In the genomic region with DNA sequence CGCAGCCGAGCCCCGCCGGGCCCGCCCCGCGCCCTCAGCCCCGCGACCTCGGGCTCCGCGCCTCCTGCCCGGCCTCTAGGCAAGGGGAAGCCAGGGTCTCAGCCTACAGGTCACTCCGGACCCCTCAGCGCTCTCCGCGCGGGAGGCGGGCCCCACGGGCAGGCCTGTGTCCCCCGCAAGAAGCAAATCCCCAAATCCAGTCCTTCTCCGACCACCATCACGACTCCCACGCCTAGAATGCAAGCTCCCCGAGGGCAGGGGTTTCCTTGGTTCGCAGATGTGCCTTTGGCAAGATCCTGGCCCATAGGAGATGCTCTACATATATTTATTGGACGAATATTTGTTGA, we compare ENCODE assay signal across 7 cellular contexts. TPM values are rescaled to one million over a fixed set of nuclear protein-coding genes. Genes with fewer than 3 reads are reported as not detected.
A peak's percentile ranks its signal among the peaks of the same experiment; 100 is the strongest.
DNase-seq lines count a peak whose midpoint lies in the region; ATAC-seq, FAIRE-seq and TF ChIP-seq lines count a peak whose summit lies in the region.

No MANE protein-coding gene starts in this region.

- H3K36me3 ChIP-seq in HUES64 (ENCODE audit: insufficient read depth, low read length) (peaks cover 22% of the 10 kb centered on the region), body of pancreas (replicated peaks in 1 of 2; ENCODE audit: insufficient read depth in 1 of 2, low read depth in 2 of 2) (peaks cover 0 to 4% of the 10 kb centered on the region in 2 donors), HepG2 (replicated peaks in 1 of 2; ENCODE audit: control insufficient read depth in 1 of 2, insufficient read depth in 2 of 2, low read length in 2 of 2) (no peaks in the 10 kb centered on the region), stomach smooth muscle (ENCODE audit: control insufficient read depth in 2 of 2, insufficient read depth in 2 of 2, low read length in 2 of 2) (peaks cover 8 to 17% of the 10 kb centered on the region in 2 donors)

- H3K9me3 ChIP-seq in HUES64 (ENCODE audit: insufficient read depth, low read depth, low read length) (peaks cover 13% of the 10 kb centered on the region), body of pancreas (no peaks in the 10 kb centered on the region), HepG2 (ENCODE audit: low read length) (peaks cover 17% of the 10 kb centered on the region; the same call in 1 of the 2 replicates), stomach smooth muscle (ENCODE audit: control insufficient read depth in 2 of 2, low read length in 2 of 2) (no peaks in the 10 kb centered on the region)

- TF ChIP-seq CTCF in body of pancreas (IDR thresholded peaks at IDR 0.05), result no peak
- TF ChIP-seq CTCF in HepG2 (CRISPR knock-in tag; IDR thresholded peaks at IDR 0.05), result no peak

- no peak for DNase-seq in body of pancreas
- no peak for DNase-seq in HepG2 (ENCODE audit: low spot score)
- no peak for DNase-seq in iPS-NIHi11 (ENCODE audit: low spot score)
- no peak for DNase-seq in NCI-H510A treated with DMSO at 0.1 percent for 48 hours (lab: John Stamatoyannopoulos, UW)

- no peak for FAIRE-seq in HepG2 (lab: Jason Lieb, UNC)

- in situ Hi-C loops in HepG2 (cut with HindIII; ENCODE audit: extremely low pct_ligation_motif_present, low pct_unique_long_range_greater_than_20kb), result no loop called here

- 11% methylated on average over 26 of the region's 27 CpGs for WGBS in HUES64
- WGBS in body of pancreas, 2 donors, result 16 to 39% methylated on average over 6 to 27 of the region's 27 CpGs
- 75% methylated on average over 4 of the region's 27 CpGs for WGBS in HepG2 (ENCODE audit: low lambda C conversion rate)

- no peaks in the 10 kb centered on the region for H4K20me1 ChIP-seq in HepG2 (ENCODE audit: insufficient read depth, low read length)

- H3K4me2 ChIP-seq in HepG2 (ENCODE audit: low read depth, low read length), result peak overlapping the region; percentile 78

- CTCF ChIA-PET in HepG2 (lab: Yijun Ruan, JAX; ENCODE audit: low intra/inter-chr PET ratio, low total read pairs), result no interaction called here

- TF ChIP-seq EP300 in HepG2 (IDR thresholded peaks at IDR 0.05; ENCODE audit: low read depth in 2 of 2, low read length in 2 of 2) (no peak), HepG2 (CRISPR knock-in tag; IDR thresholded peaks at IDR 0.05; ENCODE audit: borderline replicate concordance) (no peak)

- BruUV-seq in HepG2 (replicated peaks; lab: Mats Ljungman, UMichigan), result no TSS peak

- no peaks in the 10 kb centered on the region for H3K79me2 ChIP-seq in HepG2 (ENCODE audit: insufficient read depth, low read length)

- peak overlapping the region; percentile 63 for H3K4me3 ChIP-seq in HUES64 (ENCODE audit: low read length)
- peak overlapping the region in 1 of 2 donors; percentile 30 for H3K4me3 ChIP-seq in body of pancreas
- H3K4me3 ChIP-seq in HepG2 (replicated peaks in 1 of 3; ENCODE audit: insufficient read depth in 1 of 3, low read depth in 2 of 3, low read length in 3 of 3), result peak overlapping the region in 2 of 3 experiments; percentile 41 to 58; a peak in 4 of 6 replicates
- H3K4me3 ChIP-seq in stomach smooth muscle (ENCODE audit: low read length in 2 of 2), result peak overlapping the region; percentile 73 to 86

- intact Hi-C loops in body of pancreas (cut with DNase I), result no loop called here
- intact Hi-C loops in HepG2 (cut with micrococcal nuclease; ENCODE audit: unreplicated experiment), result no loop called here

- H3K9ac ChIP-seq in HUES64 (ENCODE audit: low read depth, low read length), result peak overlapping the region; percentile 75
- peak overlapping the region; percentile 34; the same call in 1 of the 2 replicates for H3K9ac ChIP-seq in HepG2 (ENCODE audit: insufficient read depth, low read depth, low read length)
- H3K9ac ChIP-seq in stomach smooth muscle (ENCODE audit: low read length in 2 of 2), result peak overlapping the region; percentile 89

- POLR2A ChIA-PET in HepG2 (lab: Yijun Ruan, JAX), result no interaction called here

- peaks cover 8% of the 10 kb centered on the region for H3K4me1 ChIP-seq in HUES64 (ENCODE audit: insufficient read depth, low read length)
- peaks cover 17% of the 10 kb centered on the region for H3K4me1 ChIP-seq in body of pancreas
- H3K4me1 ChIP-seq in HepG2 (ENCODE audit: insufficient read depth, low read length), result no peaks in the 10 kb centered on the region; the same call in 1 of the 2 replicates
- peaks cover 15% of the 10 kb centered on the region for H3K4me1 ChIP-seq in stomach smooth muscle (ENCODE audit: control insufficient read depth, insufficient read depth, low read length)

- TF ChIP-seq RAD21 in HepG2 (CRISPR knock-in tag; IDR thresholded peaks at IDR 0.05), result no peak

- TF ChIP-seq POLR2A in body of pancreas (IDR thresholded peaks at IDR 0.05) (no peak), HepG2 (IDR thresholded peaks at IDR 0.05; ENCODE audit: insufficient read depth in 1 of 2, low read depth in 2 of 2, low read length in 2 of 2) (no peak)

- H3K27me3 ChIP-seq in HUES64 (ENCODE audit: insufficient read depth, low read length) (peaks cover 20% of the 10 kb centered on the region), body of pancreas (no peaks in the 10 kb centered on the region), HepG2 (ENCODE audit: control insufficient read depth in 1 of 2, insufficient read depth in 2 of 2, low read length in 2 of 2) (peaks cover 0 to 12% of the 10 kb centered on the region in 2 experiments; a peak in 3 of 5 replicates), stomach smooth muscle (ENCODE audit: control insufficient read depth in 1 of 2, insufficient read depth in 2 of 2, low read length in 2 of 2) (no peaks in the 10 kb centered on the region)

- no peak for ATAC-seq in body of pancreas
- no peak for ATAC-seq in HepG2
- no peak for ATAC-seq in HG03565 (IDR thresholded peaks at IDR 0.05; ENCODE audit: unreplicated experiment)

- H3K27ac ChIP-seq in HUES64 (ENCODE audit: low read depth, low read length) (no peak overlapping the region; the same call in 1 of the 2 replicates), body of pancreas (peak overlapping the region; percentile 97 to 99 (median 99)), HepG2 (ENCODE audit: extremely low read length, insufficient read depth, low read length) (no peak overlapping the region), stomach smooth muscle (ENCODE audit: low read length) (peak overlapping the region; percentile 82)

- H2AFZ ChIP-seq in HepG2 (ENCODE audit: low read length), result no peak overlapping the region

TF ChIP-seq in HepG2, 621 proteins besides CTCF, POLR2A, EP300 and RAD21 (continues in another document):
- TF ChIP-seq, protein P1, sequence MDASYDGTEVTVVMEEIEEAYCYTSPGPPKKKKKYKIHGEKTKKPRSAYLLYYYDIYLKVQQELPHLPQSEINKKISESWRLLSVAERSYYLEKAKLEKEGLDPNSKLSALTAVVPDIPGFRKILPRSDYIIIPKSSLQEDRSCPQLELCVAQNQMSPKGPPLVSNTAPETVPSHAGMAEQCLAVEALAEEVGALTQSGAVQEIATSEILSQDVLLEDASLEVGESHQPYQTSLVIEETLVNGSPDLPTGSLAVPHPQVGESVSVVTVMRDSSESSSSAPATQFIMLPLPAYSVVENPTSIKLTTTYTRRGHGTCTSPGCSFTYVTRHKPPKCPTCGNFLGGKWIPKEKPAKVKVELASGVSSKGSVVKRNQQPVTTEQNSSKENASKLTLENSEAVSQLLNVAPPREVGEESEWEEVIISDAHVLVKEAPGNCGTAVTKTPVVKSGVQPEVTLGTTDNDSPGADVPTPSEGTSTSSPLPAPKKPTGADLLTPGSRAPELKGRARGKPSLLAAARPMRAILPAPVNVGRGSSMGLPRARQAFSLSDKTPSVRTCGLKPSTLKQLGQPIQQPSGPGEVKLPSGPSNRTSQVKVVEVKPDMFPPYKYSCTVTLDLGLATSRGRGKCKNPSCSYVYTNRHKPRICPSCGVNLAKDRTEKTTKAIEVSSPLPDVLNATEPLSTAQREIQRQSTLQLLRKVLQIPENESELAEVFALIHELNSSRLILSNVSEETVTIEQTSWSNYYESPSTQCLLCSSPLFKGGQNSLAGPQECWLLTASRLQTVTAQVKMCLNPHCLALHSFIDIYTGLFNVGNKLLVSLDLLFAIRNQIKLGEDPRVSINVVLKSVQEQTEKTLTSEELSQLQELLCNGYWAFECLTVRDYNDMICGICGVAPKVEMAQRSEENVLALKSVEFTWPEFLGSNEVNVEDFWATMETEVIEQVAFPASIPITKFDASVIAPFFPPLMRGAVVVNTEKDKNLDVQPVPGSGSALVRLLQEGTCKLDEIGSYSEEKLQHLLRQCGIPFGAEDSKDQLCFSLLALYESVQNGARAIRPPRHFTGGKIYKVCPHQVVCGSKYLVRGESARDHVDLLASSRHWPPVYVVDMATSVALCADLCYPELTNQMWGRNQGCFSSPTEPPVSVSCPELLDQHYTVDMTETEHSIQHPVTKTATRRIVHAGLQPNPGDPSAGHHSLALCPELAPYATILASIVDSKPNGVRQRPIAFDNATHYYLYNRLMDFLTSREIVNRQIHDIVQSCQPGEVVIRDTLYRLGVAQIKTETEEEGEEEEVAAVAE (CRISPR knock-in tag; IDR thresholded peaks at IDR 0.05; ENCODE audit: borderline replicate concordance), result no peak

RNA-seq across cellular contexts. Expression of a gene that starts 0.2 kb away (rescaled TPM):
- polyA plus RNA-seq in HUES64 (2013, experiment 1 of 2), result 4.6 TPM
- polyA plus RNA-seq in HUES64 (2013, experiment 2 of 2), result 4.7 TPM
- total RNA-seq in body of pancreas, result 10 to 100 TPM in 1 of 2 donors, 1 to 10 TPM in 1; 9.6 to 15.0 TPM
- 0.21 and 0.44 TPM in 2 replicates for total RNA-seq in HepG2 (2016; rRNA removed; fragmentation: Illumina TruSeq; extraction: Trizol)
- 0.20 and 0.35 TPM in 2 replicates for total RNA-seq in HepG2 (2016; cell fraction: cytosol; rRNA removed; fragmentation: Illumina TruSeq; extraction: Trizol; ENCODE audit: low read depth)
- 0.24 and 0.42 TPM in 2 replicates for total RNA-seq in HepG2 (2016; cell fraction: insoluble cytoplasmic fraction; rRNA removed; fragmentation: Illumina TruSeq; extraction: Trizol)
- 0.43 and 0.48 TPM in 2 replicates for total RNA-seq in HepG2 (2016; cell fraction: membrane; rRNA removed; fragmentation: Illumina TruSeq; extraction: Trizol)
- total RNA-seq in HepG2 (2016; cell fraction: nucleus; rRNA removed; fragmentation: Illumina TruSeq; extraction: Trizol), result 0.47 TPM in 1 of 2 replicates, not detected in the other
- 0.59 and 0.95 TPM in 2 replicates for polyA plus RNA-seq in HepG2 (2011; rRNA removed)
- 0.69 and 0.70 TPM in 2 replicates for polyA plus RNA-seq in HepG2 (2011; cell fraction: cytosol; rRNA removed)
- polyA plus RNA-seq in HepG2 (2011; cell fraction: nucleus; rRNA removed), result 0.23 and 0.61 TPM in 2 replicates
- 0.24 and 0.84 TPM in 2 replicates for polyA plus RNA-seq in HepG2 (2012)
- 0.41 and 0.46 TPM in 2 replicates for polyA plus RNA-seq in HepG2 (2016; cell fraction: cytosol; fragmentation: Illumina TruSeq; extraction: Trizol; ENCODE audit: low read depth)
- polyA plus RNA-seq in HepG2 (2016; cell fraction: insoluble cytoplasmic fraction; fragmentation: Illumina TruSeq; extraction: Trizol; ENCODE audit: low read depth), result 0.54 and 0.79 TPM in 2 replicates
- 0.37 and 0.62 TPM in 2 replicates for polyA plus RNA-seq in HepG2 (2016; cell fraction: membrane; fragmentation: Illumina TruSeq; extraction: Trizol; ENCODE audit: low read depth)
- 0.18 and 0.52 TPM in 2 replicates for polyA plus RNA-seq in HepG2 (2016; cell fraction: nucleus; fragmentation: Illumina TruSeq; extraction: Trizol; ENCODE audit: insufficient read depth, low read depth)
- polyA minus RNA-seq in HepG2 (2011; rRNA and poly(A)+ RNA removed; ENCODE audit: low replicate concordance), result 0.18 TPM in 1 of 2 replicates, not detected in the other
- not detected in 2 replicates for polyA minus RNA-seq in HepG2 (2011; cell fraction: cytosol; rRNA and poly(A)+ RNA removed)
- 0.87 and 0.90 TPM in 2 replicates for polyA minus RNA-seq in HepG2 (2011; cell fraction: nucleus; rRNA and poly(A)+ RNA removed)

Comparison
In these comparisons a context has a peak if more than half of its experiments do, and no peak if none do; other contexts are left out.
1. H3K27ac ChIP-seq: peak in body of pancreas (4 of 4) and stomach smooth muscle (single experiment); none in HUES64 (single experiment) and HepG2 (single experiment).
2. H3K9ac ChIP-seq: peak in every context shown above with its lines; median percentile 89 in stomach smooth muscle; 75 in HUES64; 34 in HepG2.